20 cellular contexts compared by ENCODE assay signal in the genomic region with DNA sequence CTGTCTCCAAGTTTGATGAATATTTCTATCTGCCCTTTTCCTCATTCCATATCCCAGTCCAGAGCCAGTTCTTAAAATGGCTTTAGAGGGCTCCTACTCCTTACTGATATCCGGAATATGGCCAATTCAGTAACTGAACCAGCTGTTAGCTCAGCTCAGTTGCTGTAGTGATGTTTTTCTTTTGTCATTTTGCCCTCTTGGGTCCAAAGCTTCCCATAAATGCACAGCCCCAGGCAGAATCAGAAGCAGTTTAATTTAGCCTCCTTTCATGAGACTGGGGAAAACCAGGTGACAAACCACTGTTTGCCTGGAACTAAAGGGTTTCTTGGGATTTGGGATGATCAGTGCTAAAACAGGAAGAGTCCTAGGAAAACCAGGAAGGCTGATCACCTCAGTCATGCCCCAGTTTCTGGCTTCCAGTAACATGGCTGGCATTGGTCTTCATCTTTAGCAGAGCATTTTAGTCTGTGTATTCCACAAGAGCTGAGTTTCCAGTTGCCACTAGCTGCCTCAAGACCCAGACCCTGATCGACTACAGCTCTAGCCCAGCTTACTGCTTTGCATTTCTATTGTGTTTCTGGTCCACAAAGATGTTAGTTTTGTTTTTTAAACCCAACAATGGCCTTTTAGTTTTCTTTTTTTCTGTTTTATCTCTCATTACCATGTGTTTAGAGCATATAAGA. TPM values are rescaled to one million over a fixed set of nuclear protein-coding genes. Genes with fewer than 3 reads are reported as not detected.
DNase-seq lines count a peak whose midpoint lies in the region; ATAC-seq and TF ChIP-seq lines count a peak whose summit lies in the region.
"Had no signal": no experiment of that assay in that cellular context is flagged by ENCODE, and none has a peak within 500 bp of the region (broad histone marks: within the 10 kb centered on the region; RNA-seq: fewer than 3 reads in every experiment).

No MANE protein-coding gene starts in this region.

- H3K27me3 Mint-ChIP-seq in brain (no peaks in the 10 kb centered on the region), nephron (ENCODE audit: low read depth) (no peaks in the 10 kb centered on the region), Caco-2 (ENCODE audit: insufficient read depth, unreplicated experiment) (no peaks in the 10 kb centered on the region)
- H3K27me3 Mint-ChIP-seq: activated CD4-positive, alpha-beta T cell treated with anti-CD3 and anti-CD28 coated beads, Interleukin-2, amount 10 ng/mL, durations not matched to agents 24 days and 14 days; dendritic cell treated with granulocyte-macrophage colony-stimulating factor and Interleukin-4, amounts not matched to agents 40 ng/mL and 50 ng/mL, for 4 days had no signal

- H3K36me3 ChIP-seq in testis (ENCODE audit: low read depth, missing control alignments): no peaks in the 10 kb centered on the region
- no peaks in the 10 kb centered on the region; the same call in 1 of the 2 replicates for H3K36me3 ChIP-seq in Caco-2 (ENCODE audit: control insufficient read depth, insufficient read depth, low read length)
- H3K36me3 ChIP-seq: right lobe of liver had no signal

- no peak for TF ChIP-seq POLR2A in testis (IDR thresholded peaks at IDR 0.05)
- no peak for TF ChIP-seq POLR2A in lower leg skin (IDR thresholded peaks at IDR 0.05)

- H3K36me3 Mint-ChIP-seq in brain: peaks cover 59% of the 10 kb centered on the region
- H3K36me3 Mint-ChIP-seq in nephron (ENCODE audit: low read depth): peaks cover 12% of the 10 kb centered on the region
- H3K36me3 Mint-ChIP-seq in Caco-2 (ENCODE audit: insufficient read depth, unreplicated experiment): no peaks in the 10 kb centered on the region
- H3K36me3 Mint-ChIP-seq: CD14-positive monocyte had no signal

- ATAC-seq in Right ventricle myocardium inferior (peak; percentile 50), GM18519 (IDR thresholded peaks at IDR 0.05; ENCODE audit: low FRiP score, unreplicated experiment) (no peak)
- ATAC-seq: activated naive CD4-positive, alpha-beta T cell treated with anti-CD3 and anti-CD28 coated beads, Interleukin-2, amount 50 U/mL, for 72 hours; HepG2; right lobe of liver had no signal

- H3K27ac ChIP-seq in testis: peak overlapping the region; percentile 40 to 91
- H3K27ac ChIP-seq: epithelial cell of prostate, right lobe of liver had no signal

- H3K4me1 Mint-ChIP-seq in brain: peaks cover 32% of the 10 kb centered on the region
- peaks cover 34% of the 10 kb centered on the region for H3K4me1 Mint-ChIP-seq in nephron
- H3K4me1 Mint-ChIP-seq in Caco-2 (ENCODE audit: low read depth, unreplicated experiment): no peaks in the 10 kb centered on the region

- H3K4me3 Mint-ChIP-seq in brain (peak overlapping the region in 2 of 5 experiments; percentile 2 to 68), nephron (no peak overlapping the region), Caco-2 (ENCODE audit: unreplicated experiment) (no peak overlapping the region)
- H3K4me3 Mint-ChIP-seq: CD14-positive monocyte; dendritic cell treated with granulocyte-macrophage colony-stimulating factor and Interleukin-4, amounts not matched to agents 40 ng/mL and 50 ng/mL, for 4 days had no signal

- DNase-seq in Right ventricle myocardium inferior (ENCODE audit: missing footprints) (no peak), cardiac septum (ENCODE audit: low spot score) (no peak), testis (no peak), Caco-2 (no peak), lower leg skin (ENCODE audit: low spot score in 2 of 2) (no peak)
- DNase-seq: activated CD4-positive, alpha-beta T cell treated with anti-CD3 and anti-CD28 coated beads, Interleukin-2, amount 10 ng/mL, durations not matched to agents 24 days and 14 days; DMS79; NCI-H187; NCI-H510A; right lobe of liver; stimulated activated CD4-positive, alpha-beta T cell treated with anti-CD3 and anti-CD28 coated beads, Interleukin-1b, Interleukin-23, amount 100 ng/mL, for 48 hours had no signal

- no peak overlapping the region for H3K4me3 ChIP-seq in testis
- H3K4me3 ChIP-seq in Caco-2 (ENCODE audit: low read depth, low read length): no peak overlapping the region
- no peak overlapping the region for H3K4me3 ChIP-seq in lower leg skin (ENCODE audit: low read depth, poor library complexity, severe bottlenecking)
- H3K4me3 ChIP-seq: lung, right lobe of liver had no signal

- H3K4me1 ChIP-seq in testis (peaks cover 12% of the 10 kb centered on the region), Caco-2 (no peaks in the 10 kb centered on the region)
- H3K4me1 ChIP-seq: right lobe of liver had no signal

- intact Hi-C loops in Right ventricle myocardium inferior (cut with DNase I) (no loop called here), cardiac septum (cut with DNase I) (no loop called here), testis (cut with DNase I; ENCODE audit: low total_unique reads) (no loop called here), Caco-2 (cut with micrococcal nuclease; ENCODE audit: unreplicated experiment) (no loop called here), lower leg skin (cut with DNase I; ENCODE audit: low total_unique reads) (no loop called here)

- POLR2A ChIA-PET in Caco-2 (lab: Charles Lee): no interaction called here

- H3K9me3 ChIP-seq in testis: no peaks in the 10 kb centered on the region
- no peaks in the 10 kb centered on the region for H3K9me3 ChIP-seq in Caco-2
- H3K9me3 ChIP-seq: right lobe of liver had no signal

- no peaks in the 10 kb centered on the region for H3K27me3 ChIP-seq in testis
- no peaks in the 10 kb centered on the region for H3K27me3 ChIP-seq in Caco-2 (replicated peaks; ENCODE audit: control insufficient read depth, insufficient read depth, low read length)
- H3K27me3 ChIP-seq: right lobe of liver had no signal

- TF ChIP-seq CTCF in brain (conservative IDR thresholded peaks at IDR 0.05): no peak
- TF ChIP-seq CTCF in nephron (IDR thresholded peaks at IDR 0.05; ENCODE audit: unreplicated experiment in 3 of 3): no peak
- no peak for TF ChIP-seq CTCF in testis (IDR thresholded peaks at IDR 0.05)
- TF ChIP-seq CTCF in Caco-2 (IDR thresholded peaks at IDR 0.05; ENCODE audit: insufficient read depth in 1 of 2, low read depth in 1 of 2, low read length in 1 of 2, severe bottlenecking in 1 of 2, unreplicated experiment in 1 of 2): no peak
- no peak for TF ChIP-seq CTCF in lower leg skin (IDR thresholded peaks at IDR 0.05)

- peak overlapping the region; percentile 64 to 92 (median 88) for H3K27ac Mint-ChIP-seq in brain
- peak overlapping the region; percentile 46 to 64 (median 50) for H3K27ac Mint-ChIP-seq in nephron
- H3K27ac Mint-ChIP-seq in Caco-2 (ENCODE audit: unreplicated experiment): no peak overlapping the region
- H3K27ac Mint-ChIP-seq: CD14-positive monocyte; dendritic cell treated with granulocyte-macrophage colony-stimulating factor and Interleukin-4, amounts not matched to agents 40 ng/mL and 50 ng/mL, for 4 days had no signal

- H3K9me3 Mint-ChIP-seq in brain (peaks cover 8 to 25% (median 15%) of the 10 kb centered on the region in 5 experiments), nephron (peaks cover 12% of the 10 kb centered on the region), Caco-2 (ENCODE audit: unreplicated experiment) (no peaks in the 10 kb centered on the region)
- H3K9me3 Mint-ChIP-seq: CD14-positive monocyte; dendritic cell treated with granulocyte-macrophage colony-stimulating factor and Interleukin-4, amounts not matched to agents 40 ng/mL and 50 ng/mL, for 4 days had no signal

- 66 to 75% methylated on average over 2 of the region's 2 CpGs for WGBS in testis, 2 donors
- WGBS in lower leg skin, 2 donors: 73 to 80% methylated on average over 2 of the region's 2 CpGs

- BruUV-seq in Caco-2 (replicated peaks; lab: Mats Ljungman, UMichigan): no TSS peak

- CTCF ChIA-PET in Caco-2 (lab: Charles Lee): no interaction called here

RNA-seq across cellular contexts. Expression of a gene that starts 40.6 kb away (rescaled TPM):
- 16.7 TPM for total RNA-seq in Right ventricle myocardium inferior
- total RNA-seq in cardiac septum: 17.8 TPM
- 11.8 TPM for polyA plus RNA-seq in brain (ENCODE audit: insufficient read depth, low read depth, low replicate concordance)
- 10 to 100 TPM; 48.8 to 56.8 TPM for total RNA-seq in testis
- polyA plus RNA-seq in testis (ENCODE audit: insufficient read depth, low read depth, low replicate concordance): 11.1 TPM
- total RNA-seq in Caco-2 (2022): 22.2 and 28.8 TPM in 2 replicates
- total RNA-seq in lower leg skin: 10 to 100 TPM; 25.9 to 45.9 (median 28.6) TPM
